Comparison of ENCODE assay signal across 25 cellular contexts in genomic region chr18:74488864-74489263, GRCh38. TPM values are rescaled to one million over a fixed set of nuclear protein-coding genes. Genes with fewer than 3 reads are reported as not detected.
"Had no signal": no experiment of that assay in that cellular context is flagged by ENCODE, and none has a peak within 500 bp of the region (broad histone marks: within the 10 kb centered on the region; RNA-seq: fewer than 3 reads in every experiment).

No MANE protein-coding gene starts in this region.

- H3K36me3 Mint-ChIP-seq: activated CD8-positive, alpha-beta memory T cell treated with anti-CD3 and anti-CD28 coated beads, Interleukin-2, amount 10 ng/mL, durations not matched to agents 7 days and 5 days; activated naive CD4-positive, alpha-beta T cell treated with anti-CD3 and anti-CD28 coated beads, Interleukin-2, amount 50 U/mL, for 24 hours had no signal

- H3K4me2 ChIP-seq: PC-9 had no signal

- H3K4me1 ChIP-seq: body of pancreas had no signal

- DNase-seq: activated B cell treated with CpG ODN at 0.5 μM for 24 hours; activated CD4-positive, alpha-beta T cell treated with anti-CD3 and anti-CD28 coated beads for 1 hour; activated CD4-positive, alpha-beta T cell treated with anti-CD3 and anti-CD28 coated beads, Interleukin-2, amount 10 ng/mL, durations not matched to agents 24 days and 14 days; activated CD4-positive, alpha-beta T cell treated with anti-CD3 and anti-CD28 coated beads, Interleukin-2, amount 50 U/mL, for 48 hours; activated CD8-positive, alpha-beta memory T cell treated with anti-CD3 and anti-CD28 coated beads, Interleukin-2, amount 10 ng/mL, durations not matched to agents 7 days and 5 days; activated gamma-delta T cell treated with Interleukin-2 at 50 U/mL for 16 hours; activated T-cell treated with anti-CD3 and anti-CD28 coated beads, Interleukin-2, amount 50 U/mL, for 4 hours; aorta; body of pancreas; central memory CD4-positive, alpha-beta T cell; Karpas-422; NCI-H1105 treated with DMSO at 0.1 percent for 48 hours; NCI-H1436 treated with DMSO at 0.1 percent for 48 hours; NCI-H187; NCI-H2081; NCI-H510A treated with DMSO at 0.1 percent for 48 hours; NCI-H69; PC-9; SHP77 treated with DMSO at 0.1 percent for 48 hours; T-helper 2 cell; T1000 had no signal

- H3K9me3 ChIP-seq: body of pancreas had no signal

- H3K27ac ChIP-seq: body of pancreas, PC-9 had no signal

- H3K27me3 Mint-ChIP-seq: activated naive CD4-positive, alpha-beta T cell treated with anti-CD3 and anti-CD28 coated beads, Interleukin-2, amount 50 U/mL, for 24 hours had no signal

- H3K4me3 Mint-ChIP-seq: activated B cell treated with CpG ODN at 0.5 μM for 24 hours; activated CD4-positive, alpha-beta T cell treated with anti-CD3 and anti-CD28 coated beads, Interleukin-2, amount 10 ng/mL, durations not matched to agents 24 days and 14 days; activated CD8-positive, alpha-beta memory T cell treated with anti-CD3 and anti-CD28 coated beads, Interleukin-2, amount 10 ng/mL, durations not matched to agents 7 days and 5 days; activated naive CD4-positive, alpha-beta T cell treated with anti-CD3 and anti-CD28 coated beads, Interleukin-2, amount 50 U/mL, for 24 hours; activated T-cell treated with anti-CD3 and anti-CD28 coated beads, Interleukin-2, amount 50 U/mL, for 4 hours had no signal

- H3K9me3 Mint-ChIP-seq: activated B cell treated with CpG ODN at 0.5 μM for 24 hours; activated CD4-positive, alpha-beta T cell treated with anti-CD3 and anti-CD28 coated beads, Interleukin-2, amount 10 ng/mL, durations not matched to agents 24 days and 14 days; activated naive CD4-positive, alpha-beta T cell treated with anti-CD3 and anti-CD28 coated beads, Interleukin-2, amount 50 U/mL, for 24 hours; activated T-cell treated with anti-CD3 and anti-CD28 coated beads, Interleukin-2, amount 50 U/mL, for 4 hours; activated T-helper 2 cell treated with anti-CD3 and anti-CD28 coated beads, Interferon-gamma antibody, Interleukin-2, Interleukin-4, amounts not matched to agents 10 μg/mL and 5 μg/mL and 100 μg/mL, durations not matched to agents 14 hours and 24 hours and 36 hours had no signal

- H3K27ac Mint-ChIP-seq: activated B cell treated with CpG ODN at 0.5 μM for 24 hours; activated CD4-positive, alpha-beta T cell treated with anti-CD3 and anti-CD28 coated beads, Interleukin-2, amount 10 ng/mL, durations not matched to agents 24 days and 14 days; activated CD8-positive, alpha-beta memory T cell treated with anti-CD3 and anti-CD28 coated beads, Interleukin-2, amount 10 ng/mL, durations not matched to agents 7 days and 5 days; activated naive CD4-positive, alpha-beta T cell treated with anti-CD3 and anti-CD28 coated beads, Interleukin-2, amount 50 U/mL, for 24 hours; activated T-helper 2 cell treated with anti-CD3 and anti-CD28 coated beads, Interferon-gamma antibody, Interleukin-2, Interleukin-4, amounts not matched to agents 10 μg/mL and 5 μg/mL and 100 μg/mL, durations not matched to agents 14 hours and 24 hours and 36 hours had no signal

- H3K27me3 ChIP-seq: body of pancreas had no signal

- H2AFZ ChIP-seq: PC-9 had no signal

- ATAC-seq: activated CD8-positive, alpha-beta memory T cell treated with anti-CD3 and anti-CD28 coated beads, Interleukin-2, amount 10 ng/mL, durations not matched to agents 7 days and 5 days; activated T-cell treated with anti-CD3 and anti-CD28 coated beads, Interleukin-2, amount 50 U/mL, for 4 hours; body of pancreas had no signal

- H3K4me3 ChIP-seq: body of pancreas, PC-9 had no signal

RNA-seq across cellular contexts. Expression of gene DIPK1C, which starts 31.8 kb away (rescaled TPM):
- total RNA-seq: activated B cell treated with CpG ODN at 0.5 μM for 24 hours; activated CD4-positive, alpha-beta T cell treated with anti-CD3 and anti-CD28 coated beads, Interleukin-2, amount 10 ng/mL, durations not matched to agents 24 days and 14 days; activated CD8-positive, alpha-beta memory T cell treated with anti-CD3 and anti-CD28 coated beads, Interleukin-2, amount 10 ng/mL, durations not matched to agents 7 days and 5 days; activated T-cell treated with anti-CD3 and anti-CD28 coated beads, Interleukin-2, amount 50 U/mL, for 4 hours; activated T-helper 2 cell treated with anti-CD3 and anti-CD28 coated beads, Interferon-gamma antibody, Interleukin-2, Interleukin-4, amounts not matched to agents 10 μg/mL and 5 μg/mL and 100 μg/mL, durations not matched to agents 14 hours and 24 hours and 36 hours; aorta; body of pancreas; bronchial epithelial cell; chondrocyte; PC-9 had no signal

RNA-seq across cellular contexts. Expression of gene CNDP1, which starts 45.4 kb away (rescaled TPM):
- total RNA-seq: activated CD4-positive, alpha-beta T cell treated with anti-CD3 and anti-CD28 coated beads, Interleukin-2, amount 10 ng/mL, durations not matched to agents 24 days and 14 days; bronchial epithelial cell; PC-9 had no signal
